Comparison of ENCODE assay signal across 9 cellular contexts in the genomic region with DNA sequence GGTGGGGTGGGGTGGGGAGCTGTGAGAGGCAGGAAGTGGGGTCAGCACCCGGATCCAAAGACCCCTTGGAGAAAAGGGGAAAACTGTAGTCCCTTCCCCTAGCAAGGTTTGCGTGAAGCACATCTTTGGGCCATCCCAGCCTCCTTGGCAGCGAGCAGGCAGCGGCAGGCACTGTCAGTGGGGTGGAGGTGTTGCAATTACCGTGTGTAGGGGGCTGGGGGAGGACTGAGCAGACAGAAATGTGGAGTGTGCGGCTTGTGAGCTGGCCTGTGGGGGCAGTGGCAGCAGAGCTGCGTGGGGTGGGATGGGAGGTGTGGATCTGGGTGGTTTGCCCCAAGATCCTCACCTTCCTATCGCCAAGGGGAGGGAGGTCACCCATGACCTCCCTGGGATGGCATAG. TPM values are rescaled to one million over a fixed set of nuclear protein-coding genes. Genes with fewer than 3 reads are reported as not detected.
A peak's percentile ranks its signal among the peaks of the same experiment; 100 is the strongest.
DNase-seq lines count a peak whose midpoint lies in the region; ATAC-seq and TF ChIP-seq lines count a peak whose summit lies in the region.
"Had no signal": no experiment of that assay in that cellular context is flagged by ENCODE, and none has a peak within 500 bp of the region (broad histone marks: within the 10 kb centered on the region; RNA-seq: fewer than 3 reads in every experiment).

No MANE protein-coding gene starts in this region.

- TF ChIP-seq EP300 in gastroesophageal sphincter (IDR thresholded peaks at IDR 0.05): no peak

- no peaks in the 10 kb centered on the region for H3K9me3 ChIP-seq in T-helper 17 cell (ENCODE audit: control insufficient read depth, low read length, poor library complexity, severe bottlenecking)
- no peaks in the 10 kb centered on the region for H3K9me3 ChIP-seq in gastroesophageal sphincter

- H3K27ac Mint-ChIP-seq in T-helper 17 cell: peak overlapping the region; percentile 97

- DNase-seq in Daoy (ENCODE audit: low read depth) (peak; percentile 28), T-helper 17 cell (no peak), retinal pigment epithelial cell (ENCODE audit: low read depth) (no peak), middle frontal gyrus (ENCODE audit: extremely low spot score, low spot score) (no peak), NCI-H146 treated with DMSO at 0.1 percent for 48 hours (lab: John Stamatoyannopoulos, UW; ENCODE audit: unreplicated experiment) (no peak), hypothalamus (lab: John Stamatoyannopoulos, UW) (no peak)
- DNase-seq: NCI-H1105 had no signal

- TF ChIP-seq CTCF in gastroesophageal sphincter (IDR thresholded peaks at IDR 0.05) (no peak), retinal pigment epithelial cell (conservative IDR thresholded peaks at IDR 0.05; ENCODE audit: low read depth, low read length) (peak; percentile 2)

- 75 to 100% methylated on average over 2 of the region's 8 CpGs for WGBS in gastroesophageal sphincter (ENCODE audit: low coverage in 1 of 2), 2 donors

- no peaks in the 10 kb centered on the region for H3K36me3 ChIP-seq in gastroesophageal sphincter

- no peaks in the 10 kb centered on the region for H3K27me3 Mint-ChIP-seq in T-helper 17 cell

- H3K4me3 ChIP-seq in gastroesophageal sphincter (peak overlapping the region in 1 of 2 donors; percentile 30), retinal pigment epithelial cell (ENCODE audit: low read length) (no peak overlapping the region)

- no peak overlapping the region for H3K4me3 Mint-ChIP-seq in T-helper 17 cell

- H3K4me1 ChIP-seq in gastroesophageal sphincter: peaks cover 0 to 95% (median 71%) of the 10 kb centered on the region in 3 donors

- ATAC-seq in T-helper 17 cell (no peak), gastroesophageal sphincter (no peak), HG02678 (IDR thresholded peaks at IDR 0.05; ENCODE audit: unreplicated experiment) (no peak)

- H3K4me1 Mint-ChIP-seq in T-helper 17 cell: peaks cover 18% of the 10 kb centered on the region

- TF ChIP-seq POLR2A in gastroesophageal sphincter (IDR thresholded peaks at IDR 0.05): no peak

- H3K27ac ChIP-seq in gastroesophageal sphincter: peak overlapping the region; percentile 88 to 91 (median 90)

- H3K36me3 Mint-ChIP-seq in T-helper 17 cell (ENCODE audit: low read depth): no peaks in the 10 kb centered on the region

- H3K27me3 ChIP-seq in gastroesophageal sphincter: no peaks in the 10 kb centered on the region

RNA-seq across cellular contexts. Expression of gene DAGLA, which starts 16.4 kb away (rescaled TPM):
- total RNA-seq in Daoy (2014; rRNA removed; shearing (Covaris generic)): 0.65 and 0.91 TPM in 2 replicates
- total RNA-seq in T-helper 17 cell (1 to 10 TPM; 1.3 to 2.1 TPM), gastroesophageal sphincter (1 to 10 TPM; 1.5 to 5.6 (median 3.4) TPM)

RNA-seq across cellular contexts. Expression of gene MYRF, which starts 55.8 kb away (rescaled TPM):
- 0.68 and 2.1 TPM in 2 replicates for total RNA-seq in Daoy (2014; rRNA removed; shearing (Covaris generic))
- total RNA-seq in T-helper 17 cell (1 to 10 TPM in 1 of 2 donors, under 1 TPM in 1; 0.47 to 1.5 TPM), gastroesophageal sphincter (under 1 TPM; 0.10 to 0.78 (median 0.19) TPM)
